ENCODE assay signal across 21 cellular contexts in genomic region chr12:62613092-62613491, GRCh38.
DNase-seq lines count a peak whose midpoint lies in the region; ATAC-seq, FAIRE-seq and TF ChIP-seq lines count a peak whose summit lies in the region.
"Had no signal": no experiment of that assay in that cellular context is flagged by ENCODE, and none has a peak within 500 bp of the region (broad histone marks: within the 10 kb centered on the region; RNA-seq: fewer than 3 reads in every experiment).

No MANE protein-coding gene starts in this region.

- no peaks in the 10 kb centered on the region for H3K9me3 Mint-ChIP-seq in T-helper 2 cell treated with Interferon-gamma antibody and Interleukin-4, amounts not matched to agents 5 μg/mL and 100 μg/mL, for 36 hours
- H3K9me3 Mint-ChIP-seq: CD4-positive, CD25-positive, alpha-beta regulatory T cell; CD8-positive, alpha-beta T cell; H9 had no signal

- TF ChIP-seq CTCF in fibroblast of the aortic adventitia (IDR thresholded peaks at IDR 0.05; ENCODE audit: insufficient read depth, low read length) (no peak), OCI-LY7 (conservative IDR thresholded peaks at IDR 0.05; ENCODE audit: low read length) (no peak)

- H3K36me3 ChIP-seq in OCI-LY7 (ENCODE audit: insufficient read depth, low read length): no peaks in the 10 kb centered on the region
- H3K36me3 ChIP-seq: BLaER1 had no signal

- H4K20me1 ChIP-seq in OCI-LY7 (ENCODE audit: insufficient read depth, low read length): no peaks in the 10 kb centered on the region
- H4K20me1 ChIP-seq: BLaER1 had no signal

- peaks cover 4% of the 10 kb centered on the region for H3K36me3 Mint-ChIP-seq in T-helper 2 cell treated with Interferon-gamma antibody and Interleukin-4, amounts not matched to agents 5 μg/mL and 100 μg/mL, for 36 hours (ENCODE audit: low read depth)
- H3K36me3 Mint-ChIP-seq: CD4-positive, CD25-positive, alpha-beta regulatory T cell; CD8-positive, alpha-beta T cell had no signal

- no peak overlapping the region for H3K4me3 Mint-ChIP-seq in T-helper 2 cell treated with Interferon-gamma antibody and Interleukin-4, amounts not matched to agents 5 μg/mL and 100 μg/mL, for 36 hours
- H3K4me3 Mint-ChIP-seq: B cell; CD4-positive, CD25-positive, alpha-beta regulatory T cell; CD8-positive, alpha-beta T cell; H9 had no signal

- H3K4me1 Mint-ChIP-seq in T-helper 2 cell treated with Interferon-gamma antibody and Interleukin-4, amounts not matched to agents 5 μg/mL and 100 μg/mL, for 36 hours (ENCODE audit: low read depth): no peaks in the 10 kb centered on the region
- H3K4me1 Mint-ChIP-seq: B cell had no signal

- H2AFZ ChIP-seq in OCI-LY7 (ENCODE audit: low read length): no peak overlapping the region
- H2AFZ ChIP-seq: GM23248 had no signal

- no peak overlapping the region for H3K27ac ChIP-seq in OCI-LY7 (ENCODE audit: low read depth, low read length, poor library complexity, severe bottlenecking)
- H3K27ac ChIP-seq: BLaER1, C4-2B, GM23248 had no signal

- no peak for DNase-seq in H54 (ENCODE audit: insufficient read length, low spot score)
- DNase-seq in fibroblast of the aortic adventitia (ENCODE audit: low read depth): peak; percentile 5
- DNase-seq in sciatic nerve (ENCODE audit: low spot score): no peak
- no peak for DNase-seq in OCI-LY7 (ENCODE audit: low spot score)
- DNase-seq in T-helper 2 cell treated with Interferon-gamma antibody and Interleukin-4, amounts not matched to agents 5 μg/mL and 100 μg/mL, for 36 hours (ENCODE audit: low spot score): no peak
- DNase-seq: CD4-positive, CD25-positive, alpha-beta regulatory T cell; CD8-positive, alpha-beta T cell; DMS 273 treated with DMSO at 0.1 percent for 48 hours; EL; GDM1; GM23248; H9 had no signal

- no peaks in the 10 kb centered on the region for H3K4me1 ChIP-seq in OCI-LY7 (ENCODE audit: insufficient read depth, low read length, poor library complexity, severe bottlenecking)
- H3K4me1 ChIP-seq: BLaER1 had no signal

- POLR2A ChIA-PET in OCI-LY7 (lab: Charles Lee): no interaction called here

- ATAC-seq in sciatic nerve (peak; percentile 83), GM18907 (IDR thresholded peaks at IDR 0.05; ENCODE audit: unreplicated experiment) (no peak)
- ATAC-seq: CD8-positive, alpha-beta T cell; HCT116 had no signal

- CTCF ChIA-PET in OCI-LY7 (lab: Charles Lee; ENCODE audit: unreplicated experiment): no interaction called here

- no peaks in the 10 kb centered on the region for H3K79me2 ChIP-seq in OCI-LY7 (ENCODE audit: insufficient read depth, low read depth, low read length)

- no peak overlapping the region for H3K27ac Mint-ChIP-seq in T-helper 2 cell treated with Interferon-gamma antibody and Interleukin-4, amounts not matched to agents 5 μg/mL and 100 μg/mL, for 36 hours
- H3K27ac Mint-ChIP-seq: B cell; CD4-positive, CD25-positive, alpha-beta regulatory T cell; CD8-positive, alpha-beta T cell; H9 had no signal

- peak; percentile 30 for FAIRE-seq in H54 (lab: Jason Lieb, UNC)
- FAIRE-seq: D721Med, GM12891, GM18507, H1 had no signal

- no peaks in the 10 kb centered on the region for H3K27me3 Mint-ChIP-seq in T-helper 2 cell treated with Interferon-gamma antibody and Interleukin-4, amounts not matched to agents 5 μg/mL and 100 μg/mL, for 36 hours (ENCODE audit: low read depth)
- H3K27me3 Mint-ChIP-seq: B cell; CD4-positive, CD25-positive, alpha-beta regulatory T cell had no signal

- no TSS peak for BruUV-seq in OCI-LY7 (replicated peaks; lab: Mats Ljungman, UMichigan)

- no peaks in the 10 kb centered on the region for H3K9me2 ChIP-seq in OCI-LY7 (ENCODE audit: insufficient read depth, low read length)

- no peak overlapping the region for H3K4me2 ChIP-seq in OCI-LY7 (ENCODE audit: low read length)
- H3K4me2 ChIP-seq: BLaER1 had no signal

- no peak overlapping the region for H3K4me3 ChIP-seq in fibroblast of the aortic adventitia (ENCODE audit: low read depth, low read length)
- H3K4me3 ChIP-seq in OCI-LY7 (ENCODE audit: low read depth, low read length, poor library complexity, severe bottlenecking): no peak overlapping the region
- H3K4me3 ChIP-seq: BLaER1, GM23248 had no signal

- TF ChIP-seq POLR2A in H54 (IDR thresholded peaks at IDR 0.05; ENCODE audit: low read depth, low read length): no peak

- intact Hi-C loops in sciatic nerve (cut with DNase I): no loop called here
- intact Hi-C loops in OCI-LY7 (cut with micrococcal nuclease; ENCODE audit: unreplicated experiment): no loop called here

- H3K9me3 ChIP-seq in OCI-LY7 (ENCODE audit: low read length): no peaks in the 10 kb centered on the region
- H3K9me3 ChIP-seq: BLaER1 had no signal
